In the genomic region with DNA sequence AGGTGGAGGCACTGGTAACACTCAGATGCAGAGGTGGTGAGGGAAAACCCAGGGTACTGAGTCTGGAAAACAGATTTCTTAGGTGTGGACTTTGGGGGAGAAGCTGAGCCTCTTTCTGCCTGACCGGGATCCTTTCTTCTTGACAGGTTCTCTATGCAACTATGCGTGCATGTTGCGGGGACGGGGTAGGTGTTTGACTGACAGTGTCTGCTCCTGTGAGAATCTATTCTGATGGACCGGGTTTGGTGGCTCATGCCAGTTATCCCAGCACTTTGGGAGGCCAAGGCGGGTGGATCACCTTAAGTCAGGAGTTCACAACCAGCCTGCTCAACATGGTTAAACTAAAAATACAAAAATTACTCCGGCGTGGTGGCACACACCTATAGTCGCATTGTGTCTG, we compare ENCODE assay signal across 26 cellular contexts. TPM values are rescaled to one million over a fixed set of nuclear protein-coding genes. Genes with fewer than 3 reads are reported as not detected.
DNase-seq lines count a peak whose midpoint lies in the region; ATAC-seq, FAIRE-seq and TF ChIP-seq lines count a peak whose summit lies in the region.
"Had no signal": no experiment of that assay in that cellular context is flagged by ENCODE, and none has a peak within 500 bp of the region (broad histone marks: within the 10 kb centered on the region; RNA-seq: fewer than 3 reads in every experiment).

No MANE protein-coding gene starts in this region.

- peak overlapping the region in 2 of 3 donors; percentile 51 to 54 for H3K27ac Mint-ChIP-seq in CD4-positive, CD25-positive, alpha-beta regulatory T cell
- H3K27ac Mint-ChIP-seq in activated CD8-positive, alpha-beta T cell treated with anti-CD3 and anti-CD28 coated beads, Interleukin-2, amount 10 ng/mL, durations not matched to agents 7 days and 5 days: peak overlapping the region; percentile 69
- peak overlapping the region; percentile 48 to 95 (median 86) for H3K27ac Mint-ChIP-seq in naive thymus-derived CD8-positive, alpha-beta T cell
- H3K27ac Mint-ChIP-seq: dendritic cell treated with granulocyte-macrophage colony-stimulating factor and Interleukin-4, amounts not matched to agents 40 ng/mL and 50 ng/mL, for 4 days; memory B cell; natural killer cell had no signal

- no peak overlapping the region for H3K4me3 ChIP-seq in CD4-positive, CD25-positive, alpha-beta regulatory T cell (ENCODE audit: low read depth, low read length)
- H3K4me3 ChIP-seq: suprapubic skin, vagina had no signal

- no peaks in the 10 kb centered on the region for H3K36me3 Mint-ChIP-seq in CD4-positive, CD25-positive, alpha-beta regulatory T cell
- H3K36me3 Mint-ChIP-seq in activated CD8-positive, alpha-beta T cell treated with anti-CD3 and anti-CD28 coated beads, Interleukin-2, amount 10 ng/mL, durations not matched to agents 7 days and 5 days (ENCODE audit: low read depth): peaks cover 2% of the 10 kb centered on the region
- peaks cover 0 to 2% (median 0%) of the 10 kb centered on the region in 3 donors for H3K36me3 Mint-ChIP-seq in naive thymus-derived CD8-positive, alpha-beta T cell
- H3K36me3 Mint-ChIP-seq: memory B cell, natural killer cell had no signal

- POLR2A ChIA-PET in activated CD8-positive, alpha-beta T cell treated with anti-CD3 and anti-CD28 coated beads, Interleukin-2, amount 10 ng/mL, durations not matched to agents 7 days and 5 days (lab: Charles Lee): interaction anchor here (1.2 to 1.3 kb wide), 2 partner anchors 14 to 26 kb away, joined by 3 to 4 read pairs; no protein-coding TSS in a partner anchor
- POLR2A ChIA-PET in naive thymus-derived CD8-positive, alpha-beta T cell (lab: Charles Lee): interaction anchor here (0.7 to 1.8 kb wide), 4 partner anchors 9 to 28 kb away, joined by 3 to 10 read pairs (median 4); a partner anchor contains a TSS

- TF ChIP-seq CTCF in D721Med (IDR thresholded peaks at IDR 0.05; ENCODE audit: insufficient read depth, missing control alignments): no peak

- no peak overlapping the region for H3K27ac ChIP-seq in CD4-positive, CD25-positive, alpha-beta regulatory T cell (ENCODE audit: insufficient read depth, low read length, poor library complexity, severe bottlenecking)
- H3K27ac ChIP-seq: suprapubic skin, vagina had no signal

- peaks cover 8% of the 10 kb centered on the region for H3K27me3 Mint-ChIP-seq in CD4-positive, CD25-positive, alpha-beta regulatory T cell
- peaks cover 4% of the 10 kb centered on the region for H3K27me3 Mint-ChIP-seq in activated CD8-positive, alpha-beta T cell treated with anti-CD3 and anti-CD28 coated beads, Interleukin-2, amount 10 ng/mL, durations not matched to agents 7 days and 5 days (ENCODE audit: low read depth)
- no peaks in the 10 kb centered on the region for H3K27me3 Mint-ChIP-seq in naive thymus-derived CD8-positive, alpha-beta T cell
- H3K27me3 Mint-ChIP-seq: dendritic cell treated with granulocyte-macrophage colony-stimulating factor and Interleukin-4, amounts not matched to agents 40 ng/mL and 50 ng/mL, for 4 days had no signal

- ATAC-seq in CD4-positive, CD25-positive, alpha-beta regulatory T cell (ENCODE audit: low read depth in 2 of 2): no peak
- ATAC-seq in activated CD8-positive, alpha-beta T cell treated with anti-CD3 and anti-CD28 coated beads, Interleukin-2, amount 10 ng/mL, durations not matched to agents 7 days and 5 days: no peak
- ATAC-seq in naive thymus-derived CD8-positive, alpha-beta T cell: no peak
- ATAC-seq in HG03442 (IDR thresholded peaks at IDR 0.05; ENCODE audit: unreplicated experiment) (no peak), HG03342 (IDR thresholded peaks at IDR 0.05; ENCODE audit: unreplicated experiment) (no peak)
- ATAC-seq: left colon, natural killer cell had no signal

- no peak for FAIRE-seq in D721Med (lab: Jason Lieb, UNC)
- FAIRE-seq: endothelial cell of umbilical vein, HTR-8/SVneo, TTC549 had no signal

- no peaks in the 10 kb centered on the region for H3K27me3 ChIP-seq in CD4-positive, CD25-positive, alpha-beta regulatory T cell (ENCODE audit: control insufficient read depth, insufficient read depth, low read length)
- H3K27me3 ChIP-seq: suprapubic skin, vagina had no signal

- CTCF ChIA-PET in activated CD8-positive, alpha-beta T cell treated with anti-CD3 and anti-CD28 coated beads, Interleukin-2, amount 10 ng/mL, durations not matched to agents 7 days and 5 days (lab: Charles Lee): interaction anchor here (2.0 to 23.7 kb wide), 3 partner anchors 10 to 33 kb away, joined by 9 to 901 read pairs (median 37); a partner anchor contains a TSS

- H3K9me3 Mint-ChIP-seq in CD4-positive, CD25-positive, alpha-beta regulatory T cell: peaks cover 0 to 3% (median 0%) of the 10 kb centered on the region in 7 donors
- no peaks in the 10 kb centered on the region for H3K9me3 Mint-ChIP-seq in activated CD8-positive, alpha-beta T cell treated with anti-CD3 and anti-CD28 coated beads, Interleukin-2, amount 10 ng/mL, durations not matched to agents 7 days and 5 days (ENCODE audit: insufficient read depth)
- H3K9me3 Mint-ChIP-seq in naive thymus-derived CD8-positive, alpha-beta T cell: no peaks in the 10 kb centered on the region
- H3K9me3 Mint-ChIP-seq: dendritic cell treated with granulocyte-macrophage colony-stimulating factor and Interleukin-4, amounts not matched to agents 40 ng/mL and 50 ng/mL, for 4 days; memory B cell; natural killer cell had no signal

- H3K9me3 ChIP-seq in CD4-positive, CD25-positive, alpha-beta regulatory T cell (ENCODE audit: control insufficient read depth in 2 of 2, low read length in 2 of 2): no peaks in the 10 kb centered on the region
- H3K9me3 ChIP-seq: suprapubic skin, vagina had no signal

- peaks cover 5 to 23% (median 16%) of the 10 kb centered on the region in 4 donors for H3K4me1 Mint-ChIP-seq in CD4-positive, CD25-positive, alpha-beta regulatory T cell
- H3K4me1 Mint-ChIP-seq in activated CD8-positive, alpha-beta T cell treated with anti-CD3 and anti-CD28 coated beads, Interleukin-2, amount 10 ng/mL, durations not matched to agents 7 days and 5 days (ENCODE audit: low read depth): peaks cover 27% of the 10 kb centered on the region
- peaks cover 4 to 33% (median 20%) of the 10 kb centered on the region in 4 donors for H3K4me1 Mint-ChIP-seq in naive thymus-derived CD8-positive, alpha-beta T cell

- H3K4me3 Mint-ChIP-seq in CD4-positive, CD25-positive, alpha-beta regulatory T cell: peak overlapping the region in 1 of 4 donors; percentile 82
- H3K4me3 Mint-ChIP-seq in activated CD8-positive, alpha-beta T cell treated with anti-CD3 and anti-CD28 coated beads, Interleukin-2, amount 10 ng/mL, durations not matched to agents 7 days and 5 days: no peak overlapping the region
- peak overlapping the region; percentile 59 to 85 (median 76) for H3K4me3 Mint-ChIP-seq in naive thymus-derived CD8-positive, alpha-beta T cell
- H3K4me3 Mint-ChIP-seq: dendritic cell treated with granulocyte-macrophage colony-stimulating factor and Interleukin-4, amounts not matched to agents 40 ng/mL and 50 ng/mL, for 4 days; memory B cell had no signal

- H3K36me3 ChIP-seq in CD4-positive, CD25-positive, alpha-beta regulatory T cell (ENCODE audit: control insufficient read depth, insufficient read depth, low read length): no peaks in the 10 kb centered on the region
- H3K36me3 ChIP-seq: suprapubic skin, vagina had no signal

- no peak for DNase-seq in CD4-positive, CD25-positive, alpha-beta regulatory T cell
- DNase-seq in D721Med (ENCODE audit: insufficient read length, low spot score): peak; percentile 9
- no peak for DNase-seq in activated CD8-positive, alpha-beta T cell treated with anti-CD3 and anti-CD28 coated beads, Interleukin-2, amount 10 ng/mL, durations not matched to agents 7 days and 5 days
- no peak for DNase-seq in naive thymus-derived CD8-positive, alpha-beta T cell
- no peak for DNase-seq in activated CD4-positive, CD25-positive, alpha-beta regulatory T cell (lab: John Stamatoyannopoulos, UW)
- DNase-seq: activated CD4-positive, alpha-beta T cell treated with anti-CD3 and anti-CD28 coated beads for 4 hours; amniotic stem cell; GF-D8; head of caudate nucleus; Kasumi-1; left colon; natural killer cell; NCI-H187 treated with DMSO at 0.1 percent for 48 hours; NCI-H2227 treated with DMSO at 0.1 percent for 48 hours; NCI-H748 treated with DMSO at 0.1 percent for 48 hours; posterior cingulate gyrus; Right ventricle myocardium superior had no signal

- peaks cover 14% of the 10 kb centered on the region for H3K4me1 ChIP-seq in CD4-positive, CD25-positive, alpha-beta regulatory T cell (ENCODE audit: control insufficient read depth, insufficient read depth, low read length, poor library complexity, severe bottlenecking)

RNA-seq across cellular contexts. Expression of a gene that starts 27.9 kb away (rescaled TPM):
- total RNA-seq in CD4-positive, CD25-positive, alpha-beta regulatory T cell: 9.4 TPM
- 1 to 10 TPM in 2 of 4 donors, under 1 TPM in 2; 0.71 to 2.6 (median 0.91) TPM for polyA plus RNA-seq in CD4-positive, CD25-positive, alpha-beta regulatory T cell
- total RNA-seq in activated CD8-positive, alpha-beta T cell treated with anti-CD3 and anti-CD28 coated beads, Interleukin-2, amount 10 ng/mL, durations not matched to agents 7 days and 5 days: under 1 TPM; 0.42 to 0.50 TPM
- 1 to 10 TPM in 1 of 2 experiments, under 1 TPM in 1; 0.88 to 1.3 TPM for total RNA-seq in naive thymus-derived CD8-positive, alpha-beta T cell
- under 1 TPM; 0.29 to 0.87 (median 0.51) TPM for polyA plus RNA-seq in naive thymus-derived CD8-positive, alpha-beta T cell
